ENCODE assay signal across 14 cellular contexts in genomic region chr5:21807953-21808352, GRCh38.
A peak's percentile ranks its signal among the peaks of the same experiment; 100 is the strongest.
DNase-seq lines count a peak whose midpoint lies in the region; ATAC-seq lines count a peak whose summit lies in the region.
"Had no signal": no experiment of that assay in that cellular context is flagged by ENCODE, and none has a peak within 500 bp of the region (broad histone marks: within the 10 kb centered on the region; RNA-seq: fewer than 3 reads in every experiment).

No MANE protein-coding gene starts in this region.

- H3K27ac ChIP-seq in mesenchymal stem cell (ENCODE audit: low read length, poor library complexity, severe bottlenecking), result no peak overlapping the region
- H3K27ac ChIP-seq: hepatocyte, lower lobe of right lung had no signal

- H3K23ac ChIP-seq in mesenchymal stem cell (ENCODE audit: low read length in 2 of 2), result no peak overlapping the region

- H2AFZ ChIP-seq in mesenchymal stem cell (ENCODE audit: low read depth, low read length), result no peak overlapping the region
- H2AFZ ChIP-seq: hepatocyte had no signal

- no peak overlapping the region for H3K14ac ChIP-seq in mesenchymal stem cell (ENCODE audit: low read length in 2 of 2)

- no peak overlapping the region for H2AK5ac ChIP-seq in mesenchymal stem cell (ENCODE audit: low read length, severe bottlenecking)

- no peaks in the 10 kb centered on the region for H3K4me1 ChIP-seq in mesenchymal stem cell (ENCODE audit: control insufficient read depth, insufficient read depth, low read depth, low read length)
- H3K4me1 ChIP-seq: lower lobe of right lung had no signal

- peak overlapping the region; percentile 68 for H3K9ac ChIP-seq in mesenchymal stem cell (ENCODE audit: low read length)

- H3K4ac ChIP-seq in mesenchymal stem cell (ENCODE audit: low read depth in 1 of 2, low read length in 2 of 2), result no peak overlapping the region

- 73% methylated on average over 4 of the region's 5 CpGs for WGBS in mesenchymal stem cell

- H3K4me3 ChIP-seq in mesenchymal stem cell (ENCODE audit: insufficient read depth in 1 of 2, low read depth in 1 of 2, low read length in 2 of 2), result no peak overlapping the region
- H3K4me3 ChIP-seq: hepatocyte, lower lobe of right lung had no signal

- H4K91ac ChIP-seq in mesenchymal stem cell (ENCODE audit: low read length), result no peak overlapping the region

- DNase-seq in NCI-H2107 treated with DMSO at 0.1 percent for 48 hours (lab: John Stamatoyannopoulos, UW; ENCODE audit: unreplicated experiment) (peak; percentile 59), NCI-H2107 (lab: John Stamatoyannopoulos, UW) (no peak), SW480 (ENCODE audit: low spot score) (peak; percentile 9), mesenchymal stem cell (peak; percentile 15)
- DNase-seq in activated T-cell treated with anti-CD3 and anti-CD28 coated beads, Interleukin-2, amount 50 U/mL, for 1 hour, result no peak
- DNase-seq in stimulated activated CD8-positive, alpha-beta memory T cell treated with anti-CD3 and anti-CD28 coated beads, Interleukin-4, amount 100 ng/mL, for 48 hours, result no peak
- DNase-seq: activated CD4-positive, alpha-beta T cell treated with anti-CD3 and anti-CD28 coated beads for 36 hours; activated T-cell treated with anti-CD3 and anti-CD28 coated beads, Interleukin-2, amount 50 U/mL, for 72 hours; endodermal cell; lower lobe of right lung; NCI-H774 had no signal

- H2BK15ac ChIP-seq in mesenchymal stem cell (ENCODE audit: low read depth, poor library complexity, severe bottlenecking), result no peak overlapping the region

- no peak overlapping the region for H3K4me2 ChIP-seq in mesenchymal stem cell (ENCODE audit: low read length, poor library complexity, severe bottlenecking)
- H3K4me2 ChIP-seq: hepatocyte had no signal

- H3K79me1 ChIP-seq in mesenchymal stem cell (replicated peaks; ENCODE audit: low read length, poor library complexity, severe bottlenecking), result no peaks in the 10 kb centered on the region

- no peak overlapping the region for H2BK5ac ChIP-seq in mesenchymal stem cell (ENCODE audit: low read depth, low read length, poor library complexity, severe bottlenecking)

- H2BK12ac ChIP-seq in mesenchymal stem cell (ENCODE audit: low read length in 2 of 2), result no peak overlapping the region

- H3K9me3 ChIP-seq in mesenchymal stem cell (ENCODE audit: control insufficient read depth, low read length), result no peaks in the 10 kb centered on the region
- H3K9me3 ChIP-seq: lower lobe of right lung had no signal

- no peak overlapping the region for H4K8ac ChIP-seq in mesenchymal stem cell (ENCODE audit: low read length)

- no peak overlapping the region for H2BK120ac ChIP-seq in mesenchymal stem cell (ENCODE audit: low read depth, low read length)

- H3K18ac ChIP-seq in mesenchymal stem cell (ENCODE audit: low read depth in 1 of 2, low read length in 2 of 2), result no peak overlapping the region

- ATAC-seq in HG03442 (IDR thresholded peaks at IDR 0.05; ENCODE audit: unreplicated experiment) (peak; percentile 50), GM18907 (IDR thresholded peaks at IDR 0.05; ENCODE audit: unreplicated experiment) (no peak)
- ATAC-seq: activated CD4-positive, alpha-beta T cell treated with anti-CD3 and anti-CD28 coated beads for 36 hours; activated T-cell treated with anti-CD3 and anti-CD28 coated beads, Interleukin-2, amount 50 U/mL, for 72 hours had no signal

- H3K36me3 ChIP-seq in mesenchymal stem cell (ENCODE audit: control insufficient read depth in 1 of 2, insufficient read depth in 2 of 2, low read depth in 1 of 2, low read length in 2 of 2), result no peaks in the 10 kb centered on the region
- H3K36me3 ChIP-seq: lower lobe of right lung had no signal

- H3K27me3 ChIP-seq in mesenchymal stem cell (ENCODE audit: control insufficient read depth in 1 of 2, insufficient read depth in 1 of 2, low read length in 2 of 2), result no peaks in the 10 kb centered on the region
- H3K27me3 ChIP-seq: hepatocyte had no signal

Comparison
In these comparisons a context has a peak if more than half of its experiments do, and no peak if none do; other contexts are left out.
1. DNase-seq: peak in NCI-H2107 treated with DMSO at 0.1 percent for 48 hours (single experiment), SW480 (single experiment) and mesenchymal stem cell (single experiment); none in NCI-H2107 (single experiment), activated T-cell treated with anti-CD3 and anti-CD28 coated beads, Interleukin-2, amount 50 U/mL, for 1 hour (single experiment) and stimulated activated CD8-positive, alpha-beta memory T cell treated with anti-CD3 and anti-CD28 coated beads, Interleukin-4, amount 100 ng/mL, for 48 hours (single experiment).